Comparison of ENCODE assay signal across 24 cellular contexts in the genomic region with DNA sequence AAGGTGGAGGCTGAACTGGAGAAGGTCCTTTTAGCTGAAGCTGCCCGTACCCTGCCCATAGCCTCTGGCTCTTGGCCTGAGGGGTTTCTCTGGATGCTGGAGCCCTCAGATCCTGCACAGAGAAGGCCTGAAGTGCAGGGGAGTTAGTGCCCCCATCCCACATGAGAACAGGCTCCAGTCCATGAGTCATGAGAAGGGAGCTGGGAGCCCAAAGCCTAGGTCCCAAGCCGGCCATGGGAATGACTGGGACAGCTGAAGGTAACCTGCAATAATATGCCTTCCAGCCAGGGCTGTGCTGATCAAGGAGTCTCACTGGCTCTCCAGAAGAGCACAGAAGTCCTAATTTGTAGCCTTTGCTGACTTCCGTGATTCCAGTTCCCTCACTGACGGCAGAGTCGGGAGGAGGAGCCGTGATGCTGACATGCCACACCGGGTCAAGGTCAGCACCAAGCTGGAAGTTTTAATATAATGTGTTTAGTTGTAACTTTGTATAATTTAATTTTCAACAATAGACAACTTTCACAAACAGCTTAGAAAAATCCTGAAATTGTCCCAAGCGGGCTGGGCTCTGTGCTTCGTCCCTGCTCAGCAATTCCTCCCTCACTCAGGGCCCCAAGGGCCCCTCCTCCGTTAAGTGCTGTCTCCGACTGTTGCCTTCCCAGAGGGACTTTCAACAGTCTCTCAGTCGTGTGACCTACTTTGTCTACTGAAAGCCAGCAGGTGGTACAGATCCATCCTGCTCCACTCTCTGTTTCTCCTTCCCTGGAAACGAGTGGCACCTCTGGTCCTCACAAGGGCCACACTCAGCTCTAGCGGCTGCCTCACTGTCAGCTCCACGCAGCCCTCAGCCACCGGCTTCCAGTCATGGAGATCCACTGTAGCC.
A peak's percentile ranks its signal among the peaks of the same experiment; 100 is the strongest.
DNase-seq lines count a peak whose midpoint lies in the region; ATAC-seq and TF ChIP-seq lines count a peak whose summit lies in the region.
"Had no signal": no experiment of that assay in that cellular context is flagged by ENCODE, and none has a peak within 500 bp of the region (broad histone marks: within the 10 kb centered on the region; RNA-seq: fewer than 3 reads in every experiment).

No MANE protein-coding gene starts in this region.

- no peak overlapping the region for H4K12ac ChIP-seq in trophoblast cell (ENCODE audit: low read depth, low read length)

- WGBS in trophoblast cell (ENCODE audit: extremely low coverage, insufficient coverage, insufficient read length): no CpG with 5 or more reads among the region's 16 CpGs

- H3K4me3 ChIP-seq in SJCRH30 (no peak overlapping the region), left lung (no peak overlapping the region), trophoblast cell (ENCODE audit: low read depth, low read length) (no peak overlapping the region)
- H3K4me3 ChIP-seq: gastroesophageal sphincter, lower lobe of right lung, thyroid gland had no signal

- TF ChIP-seq CTCF in left lung (IDR thresholded peaks at IDR 0.05): no peak

- H3K4me3 Mint-ChIP-seq in effector memory CD8-positive, alpha-beta T cell: no peak overlapping the region
- H3K4me3 Mint-ChIP-seq: activated CD8-positive, alpha-beta T cell treated with anti-CD3 and anti-CD28 coated beads, Interleukin-2, amount 10 ng/mL, durations not matched to agents 7 days and 5 days; CD4-positive, alpha-beta memory T cell; nephron; stimulated activated naive CD8-positive, alpha-beta T cell treated with anti-CD3 and anti-CD28 coated beads, Interleukin-15, Interleukin-2, amounts not matched to agents 100 ng/mL and 50 ng/mL, for 24 hours had no signal

- H2BK5ac ChIP-seq in trophoblast cell (ENCODE audit: low read depth, low read length, poor library complexity): peak overlapping the region; percentile 34

- H3K9me3 ChIP-seq in SJCRH30 (replicated peaks) (no peaks in the 10 kb centered on the region), left lung (no peaks in the 10 kb centered on the region), trophoblast cell (ENCODE audit: insufficient read depth, low read depth, low read length) (no peaks in the 10 kb centered on the region)
- H3K9me3 ChIP-seq: lower lobe of right lung, thyroid gland had no signal

- no peak overlapping the region for H3K4me2 ChIP-seq in trophoblast cell (ENCODE audit: low read length)

- H3K27me3 ChIP-seq in SJCRH30 (no peaks in the 10 kb centered on the region), left lung (no peaks in the 10 kb centered on the region), trophoblast cell (ENCODE audit: insufficient read depth, low read length) (no peaks in the 10 kb centered on the region)
- H3K27me3 ChIP-seq: gastroesophageal sphincter, thyroid gland had no signal

- peaks cover 41% of the 10 kb centered on the region for H3K4me1 ChIP-seq in SJCRH30
- H3K4me1 ChIP-seq in left lung: peaks cover 5 to 48% of the 10 kb centered on the region in 2 donors
- peaks cover 12 to 26% of the 10 kb centered on the region in 2 experiments for H3K4me1 ChIP-seq in trophoblast cell (ENCODE audit: control insufficient read depth in 1 of 2, insufficient read depth in 2 of 2, low read length in 2 of 2)

- peak overlapping the region; percentile 12 for H4K8ac ChIP-seq in trophoblast cell (ENCODE audit: low read depth, low read length)

- H3K14ac ChIP-seq in trophoblast cell (ENCODE audit: low read length): peak overlapping the region; percentile 78

- H3K36me3 Mint-ChIP-seq in effector memory CD8-positive, alpha-beta T cell (ENCODE audit: insufficient read depth): no peaks in the 10 kb centered on the region
- H3K36me3 Mint-ChIP-seq: CD4-positive, alpha-beta memory T cell had no signal

- no peak overlapping the region for H3K27ac Mint-ChIP-seq in effector memory CD8-positive, alpha-beta T cell
- H3K27ac Mint-ChIP-seq: activated CD8-positive, alpha-beta T cell treated with anti-CD3 and anti-CD28 coated beads, Interleukin-2, amount 10 ng/mL, durations not matched to agents 7 days and 5 days; CD4-positive, alpha-beta memory T cell; nephron; stimulated activated naive CD8-positive, alpha-beta T cell treated with anti-CD3 and anti-CD28 coated beads, Interleukin-15, Interleukin-2, amounts not matched to agents 100 ng/mL and 50 ng/mL, for 24 hours had no signal

- no peaks in the 10 kb centered on the region for H3K36me3 ChIP-seq in SJCRH30
- no peaks in the 10 kb centered on the region for H3K36me3 ChIP-seq in left lung
- no peaks in the 10 kb centered on the region for H3K36me3 ChIP-seq in trophoblast cell (ENCODE audit: control insufficient read depth in 1 of 2, insufficient read depth in 2 of 2, low read length in 2 of 2)
- H3K36me3 ChIP-seq: gastroesophageal sphincter, lower lobe of right lung, thyroid gland had no signal

- H3K18ac ChIP-seq in trophoblast cell (ENCODE audit: low read length): peak overlapping the region; percentile 67

- H2AK5ac ChIP-seq in trophoblast cell (ENCODE audit: low read length): peak overlapping the region; percentile 49

- peak; percentile 39 for DNase-seq in NCI-H2107 treated with DMSO at 0.1 percent for 48 hours (lab: John Stamatoyannopoulos, UW; ENCODE audit: unreplicated experiment)
- DNase-seq in NCI-H2107 (lab: John Stamatoyannopoulos, UW): no peak
- DNase-seq in SJCRH30: peak; percentile 51 to 78
- no peak for DNase-seq in left lung
- DNase-seq in trophoblast cell: peak; percentile 97
- DNase-seq in effector memory CD8-positive, alpha-beta T cell: no peak
- DNase-seq in CD1c-positive myeloid dendritic cell (ENCODE audit: extremely low spot score): no peak
- DNase-seq: 8988T; activated CD4-positive, alpha-beta T cell treated with anti-CD3 and anti-CD28 coated beads for 1 hour; activated CD8-positive, alpha-beta T cell treated with anti-CD3 and anti-CD28 coated beads, Interleukin-2, amount 10 ng/mL, durations not matched to agents 7 days and 5 days; activated gamma-delta T cell treated with Interleukin-2 at 50 U/mL for 16 hours; activated T-cell treated with anti-CD3 and anti-CD28 coated beads, Interleukin-2, amount 50 U/mL, for 1 hour; CD4-positive, alpha-beta memory T cell; cerebellar nuclear complex; HCEC 1CT; lower lobe of right lung; NCI-H1930; posterior cingulate gyrus; T-helper 2 cell; thyroid gland had no signal

- H2BK120ac ChIP-seq in trophoblast cell (ENCODE audit: insufficient read depth, low read length, poor library complexity): peak overlapping the region; percentile 75

- peak overlapping the region; percentile 57 for H2AFZ ChIP-seq in trophoblast cell (ENCODE audit: insufficient read depth, low read length, poor library complexity)

- H3K27me3 Mint-ChIP-seq in effector memory CD8-positive, alpha-beta T cell: peaks cover 8 to 9% of the 10 kb centered on the region in 2 donors

- H3K4ac ChIP-seq in trophoblast cell (ENCODE audit: low read depth, low read length): peak overlapping the region; percentile 11

- H3K27ac ChIP-seq in SJCRH30: no peak overlapping the region
- H3K27ac ChIP-seq in left lung: no peak overlapping the region
- peak overlapping the region; percentile 42 for H3K27ac ChIP-seq in trophoblast cell (ENCODE audit: low read depth, low read length)
- H3K27ac ChIP-seq: gastroesophageal sphincter, lower lobe of right lung, thyroid gland had no signal

- peak overlapping the region; percentile 75 for H2BK12ac ChIP-seq in trophoblast cell (ENCODE audit: low read length)

- no peak overlapping the region for H3K9ac ChIP-seq in trophoblast cell (ENCODE audit: low read length)

- no peaks in the 10 kb centered on the region for H3K4me1 Mint-ChIP-seq in effector memory CD8-positive, alpha-beta T cell (ENCODE audit: low read depth in 2 of 2)
- H3K4me1 Mint-ChIP-seq: CD4-positive, alpha-beta memory T cell had no signal

- H4K91ac ChIP-seq in trophoblast cell (ENCODE audit: low read depth, low read length): peak overlapping the region; percentile 71

- H3K79me1 ChIP-seq in trophoblast cell (ENCODE audit: low read length): peaks cover 22% of the 10 kb centered on the region

- H3K23ac ChIP-seq in trophoblast cell (ENCODE audit: low read length): no peak overlapping the region

- H3K79me2 ChIP-seq in trophoblast cell (ENCODE audit: control insufficient read depth, insufficient read depth, low read length, poor library complexity): peaks cover 2% of the 10 kb centered on the region

- ATAC-seq in left lung: peak; percentile 7
- ATAC-seq in effector memory CD8-positive, alpha-beta T cell (replicated peaks): no peak
- no peak for ATAC-seq in GM19455 (IDR thresholded peaks at IDR 0.05; ENCODE audit: unreplicated experiment)
- ATAC-seq: activated CD8-positive, alpha-beta T cell treated with anti-CD3 and anti-CD28 coated beads, Interleukin-2, amount 10 ng/mL, durations not matched to agents 7 days and 5 days; gastroesophageal sphincter had no signal

- no peaks in the 10 kb centered on the region for H3K9me3 Mint-ChIP-seq in effector memory CD8-positive, alpha-beta T cell
- H3K9me3 Mint-ChIP-seq: CD4-positive, alpha-beta memory T cell; nephron; stimulated activated naive CD8-positive, alpha-beta T cell treated with anti-CD3 and anti-CD28 coated beads, Interleukin-15, Interleukin-2, amounts not matched to agents 100 ng/mL and 50 ng/mL, for 24 hours had no signal

- intact Hi-C loops in left lung (cut with DNase I): no loop called here

Comparison
In these comparisons a context has a peak if more than half of its experiments do, and no peak if none do; other contexts are left out.
1. DNase-seq: peak in NCI-H2107 treated with DMSO at 0.1 percent for 48 hours (single experiment), SJCRH30 (2 of 2) and trophoblast cell (2 of 2); none in NCI-H2107 (single experiment), left lung (0 of 2), effector memory CD8-positive, alpha-beta T cell (0 of 3) and CD1c-positive myeloid dendritic cell (single experiment).